8 cellular contexts compared by ENCODE assay signal in the genomic region with DNA sequence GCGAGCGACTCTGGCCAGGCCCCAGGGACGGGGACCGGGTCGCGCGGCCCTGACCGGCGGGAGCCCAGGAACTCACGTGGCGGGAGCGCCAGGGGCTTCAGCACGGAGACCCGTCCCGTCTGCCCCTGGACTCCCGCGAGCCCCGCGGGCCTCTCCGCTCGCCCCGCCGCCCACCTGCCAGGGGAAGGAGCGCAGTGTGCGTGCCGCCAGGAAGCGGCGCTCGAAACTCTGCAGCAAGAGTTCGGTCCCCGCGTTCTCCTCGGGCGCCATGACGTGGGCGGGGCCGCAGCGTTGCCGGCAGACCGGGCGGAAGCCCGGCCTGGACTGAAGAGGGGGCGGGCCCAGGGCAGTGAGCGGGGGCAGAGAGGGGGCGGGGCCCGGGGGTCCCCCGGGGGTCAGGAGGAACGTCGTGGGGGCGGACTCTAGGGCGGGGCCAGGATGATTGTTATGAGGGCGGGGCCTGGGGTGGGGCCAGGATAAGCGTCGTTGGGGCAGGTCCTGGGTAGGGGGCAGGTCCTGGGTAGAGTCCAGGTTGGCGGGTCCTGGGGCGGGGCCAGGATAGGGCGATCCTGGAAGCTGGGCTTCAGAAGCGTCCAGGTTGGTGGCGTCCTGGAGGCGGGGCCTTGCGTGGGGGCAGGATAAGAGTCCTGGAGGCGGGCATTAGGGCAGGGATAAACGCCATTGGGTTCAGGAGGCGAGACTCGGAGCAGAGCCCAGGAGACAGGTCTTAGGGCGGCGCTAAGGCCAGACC. TPM values are rescaled to one million over a fixed set of nuclear protein-coding genes. Genes with fewer than 3 reads are reported as not detected.
DNase-seq lines count a peak whose midpoint lies in the region; ATAC-seq lines count a peak whose summit lies in the region.
"Not testable (repeated sequence)": the region's sequence is repeated elsewhere in the genome, so short reads cannot be mapped to it uniquely, and the experiment has no call there.

A gene with protein sequence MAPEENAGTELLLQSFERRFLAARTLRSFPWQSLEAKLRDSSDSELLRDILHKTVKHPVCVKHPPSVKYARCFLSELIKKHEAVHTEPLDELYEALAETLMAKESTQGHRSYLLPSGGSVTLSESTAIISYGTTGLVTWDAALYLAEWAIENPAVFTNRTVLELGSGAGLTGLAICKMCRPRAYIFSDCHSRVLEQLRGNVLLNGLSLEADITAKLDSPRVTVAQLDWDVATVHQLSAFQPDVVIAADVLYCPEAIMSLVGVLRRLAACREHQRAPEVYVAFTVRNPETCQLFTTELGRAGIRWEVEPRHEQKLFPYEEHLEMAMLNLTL (minus strand): TSS at position 326 of the 751 bp plus-strand sequence. CDS start 56 bp downstream, at position 270.

- not testable (repeated sequence) for H3K9me3 ChIP-seq in HUES48 (ENCODE audit: control insufficient read depth, insufficient read depth, low read length)

- H3K4me1 ChIP-seq in HUES48 (ENCODE audit: control insufficient read depth, insufficient read depth, low read length): not testable (repeated sequence)

- H3K36me3 ChIP-seq in HUES48 (ENCODE audit: control insufficient read depth, insufficient read depth, low read length): not testable (repeated sequence)

- peak within 1 kb of the TSS; percentile 79 for H3K27ac ChIP-seq in HUES48 (ENCODE audit: low read depth, low read length)

- H3K9ac ChIP-seq in HUES48 (ENCODE audit: low read depth, low read length): peak within 1 kb of the TSS; percentile 77

- peak; percentile 89 for DNase-seq in CMK (ENCODE audit: low read depth)
- peak; percentile 98 for DNase-seq in NOMO-1 treated with dmso at 0.1 percent for 144 hours (lab: John Stamatoyannopoulos, UW; ENCODE audit: unreplicated experiment)
- DNase-seq in activated CD8-positive, alpha-beta memory T cell treated with anti-CD3 and anti-CD28 coated beads for 48 hours (ENCODE audit: low read depth in 2 of 3, low spot score in 2 of 3): peak; percentile 87 to 91 (median 88)
- DNase-seq in mesenteric fat pad (ENCODE audit: low spot score): peak; percentile 99
- DNase-seq in stimulated activated CD8-positive, alpha-beta memory T cell treated with anti-CD3 and anti-CD28 coated beads, Interleukin-12 subunit alpha, Interleukin-12 subunit beta, amount 100 ng/mL, for 4 hours (ENCODE audit: low read depth): peak; percentile 86

- in situ Hi-C loops in endometrial microvascular endothelial cells (cut with HindIII; ENCODE audit: inconsistent ontology term, low pct_unique_long_range_greater_than_20kb, low sequenced_read_pairs): not testable (repeated sequence)

- H3K4me3 ChIP-seq in HUES48 (ENCODE audit: low read depth, low read length): peak within 1 kb of the TSS; percentile 94

- not testable (repeated sequence) for H3K27me3 ChIP-seq in HUES48 (ENCODE audit: control insufficient read depth, insufficient read depth, low read length)

- ATAC-seq in GM21390 (IDR thresholded peaks at IDR 0.05; ENCODE audit: unreplicated experiment): peak; percentile 96

RNA-seq across cellular contexts. Expression of the gene that starts here (rescaled TPM):
- total RNA-seq in endometrial microvascular endothelial cells (ENCODE audit: inconsistent ontology term): 32.8 TPM
- total RNA-seq in mesenteric fat pad: 12.7 TPM

Comparison
In these comparisons a context has a peak if more than half of its experiments do, and no peak if none do; other contexts are left out.
1. Peak in every context shown above with its lines: DNase-seq, ATAC-seq, H3K4me3 ChIP-seq and H3K27ac ChIP-seq.